Comparison of ENCODE assay signal across 14 cellular contexts in the genomic region with DNA sequence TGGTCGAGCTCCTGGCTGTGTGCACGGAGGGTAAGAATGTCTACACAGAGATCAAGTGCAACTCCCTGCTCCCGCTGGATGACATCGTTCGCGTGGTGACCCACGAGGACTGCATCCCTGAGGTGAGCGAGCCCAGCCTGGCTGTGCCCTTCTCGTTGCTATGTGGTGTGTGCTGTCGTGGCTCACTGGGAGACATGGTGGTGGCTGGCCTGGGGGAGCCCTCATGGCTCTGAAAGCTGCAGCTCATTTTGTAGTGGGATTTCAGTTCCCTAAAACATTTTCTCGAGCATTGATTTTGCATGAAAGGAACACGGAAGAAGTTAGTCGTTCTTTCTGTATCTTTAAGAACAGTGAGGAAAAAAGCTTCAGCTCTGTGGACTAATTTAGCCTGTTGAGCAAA.
DNase-seq lines count a peak whose midpoint lies in the region; ATAC-seq and TF ChIP-seq lines count a peak whose summit lies in the region.
"Had no signal": no experiment of that assay in that cellular context is flagged by ENCODE, and none has a peak within 500 bp of the region (broad histone marks: within the 10 kb centered on the region; RNA-seq: fewer than 3 reads in every experiment).

No MANE protein-coding gene starts in this region.

- ATAC-seq in GM19025 (IDR thresholded peaks at IDR 0.05; ENCODE audit: low read depth, unreplicated experiment), result peak; percentile 74
- peak; percentile 94 for ATAC-seq in GM21723 (IDR thresholded peaks at IDR 0.05; ENCODE audit: unreplicated experiment)
- ATAC-seq in HG03175 (IDR thresholded peaks at IDR 0.05; ENCODE audit: unreplicated experiment), result peak; percentile 66
- peak; percentile 56 for ATAC-seq in memory B cell (ENCODE audit: low read depth)
- no peak for ATAC-seq in esophagus mucosa
- ATAC-seq: activated CD8-positive, alpha-beta T cell treated with anti-CD3 and anti-CD28 coated beads, Interleukin-2, amount 10 ng/mL, durations not matched to agents 7 days and 5 days; activated naive CD8-positive, alpha-beta T cell treated with anti-CD3 and anti-CD28 coated beads, Interleukin-2, amount 50 U/mL, for 24 hours; CD8-positive, alpha-beta T cell; sciatic nerve had no signal

- peaks cover 29% of the 10 kb centered on the region for H3K36me3 ChIP-seq in BE2C

- H3K27ac Mint-ChIP-seq in memory B cell, result peak overlapping the region; percentile 35
- H3K27ac Mint-ChIP-seq: activated CD8-positive, alpha-beta T cell treated with anti-CD3 and anti-CD28 coated beads, Interleukin-2, amount 10 ng/mL, durations not matched to agents 7 days and 5 days; activated naive CD8-positive, alpha-beta T cell treated with anti-CD3 and anti-CD28 coated beads, Interleukin-2, amount 50 U/mL, for 24 hours; CD8-positive, alpha-beta T cell; immature natural killer cell had no signal

- H3K36me3 Mint-ChIP-seq in memory B cell, result peaks cover 48% of the 10 kb centered on the region

- no peak for TF ChIP-seq CTCF in BE2C (IDR thresholded peaks at IDR 0.05; ENCODE audit: low read depth, low read length)

- DNase-seq in memory B cell (ENCODE audit: low spot score in 2 of 2), result no peak
- DNase-seq in NCI-H1417 (lab: John Stamatoyannopoulos, UW), result no peak
- DNase-seq in HPDE6-E6E7 (ENCODE audit: extremely low spot score), result no peak
- no peak for DNase-seq in BE2C
- DNase-seq: activated CD8-positive, alpha-beta T cell treated with anti-CD3 and anti-CD28 coated beads, Interleukin-2, amount 10 ng/mL, durations not matched to agents 7 days and 5 days; activated naive CD8-positive, alpha-beta T cell treated with anti-CD3 and anti-CD28 coated beads, Interleukin-2, amount 50 U/mL, for 24 hours; CD8-positive, alpha-beta T cell; cortex of kidney; immature natural killer cell had no signal

- no peaks in the 10 kb centered on the region for H3K27me3 Mint-ChIP-seq in memory B cell
- H3K27me3 Mint-ChIP-seq: activated naive CD8-positive, alpha-beta T cell treated with anti-CD3 and anti-CD28 coated beads, Interleukin-2, amount 50 U/mL, for 24 hours had no signal

- no peaks in the 10 kb centered on the region for H3K27me3 ChIP-seq in BE2C

- H3K4me1 Mint-ChIP-seq in memory B cell, result peaks cover 12% of the 10 kb centered on the region
- H3K4me1 Mint-ChIP-seq: activated naive CD8-positive, alpha-beta T cell treated with anti-CD3 and anti-CD28 coated beads, Interleukin-2, amount 50 U/mL, for 24 hours had no signal

- H3K9me3 Mint-ChIP-seq in memory B cell, result peaks cover 1% of the 10 kb centered on the region
- H3K9me3 Mint-ChIP-seq: activated naive CD8-positive, alpha-beta T cell treated with anti-CD3 and anti-CD28 coated beads, Interleukin-2, amount 50 U/mL, for 24 hours had no signal

- no peaks in the 10 kb centered on the region for H3K9me3 ChIP-seq in BE2C

- H3K4me3 Mint-ChIP-seq in memory B cell, result no peak overlapping the region
- H3K4me3 Mint-ChIP-seq: activated CD8-positive, alpha-beta T cell treated with anti-CD3 and anti-CD28 coated beads, Interleukin-2, amount 10 ng/mL, durations not matched to agents 7 days and 5 days; activated naive CD8-positive, alpha-beta T cell treated with anti-CD3 and anti-CD28 coated beads, Interleukin-2, amount 50 U/mL, for 24 hours; CD8-positive, alpha-beta T cell; immature natural killer cell had no signal

- no peaks in the 10 kb centered on the region for H3K4me1 ChIP-seq in BE2C

- no peak overlapping the region for H3K4me3 ChIP-seq in BE2C (ENCODE audit: low read depth, low read length)
